In genomic region chr18:25136416-25137132, GRCh38 we compare ENCODE assay signal across 1 cellular context.
TF ChIP-seq lines count a peak whose summit lies in the region.

No MANE protein-coding gene starts in this region.

TF ChIP-seq in HepG2, 621 proteins besides CTCF, POLR2A, EP300 and RAD21:
- no peak for TF ChIP-seq STAT6 (CRISPR knock-in tag; IDR thresholded peaks at IDR 0.05; ENCODE audit: borderline replicate concordance)
- TF ChIP-seq CHD4 (IDR thresholded peaks at IDR 0.05; ENCODE audit: borderline replicate concordance, low read length), result no peak
- no peak for TF ChIP-seq UBTF (CRISPR knock-in tag; IDR thresholded peaks at IDR 0.05)
- TF ChIP-seq ZNF672 (CRISPR knock-in tag; IDR thresholded peaks at IDR 0.05), result no peak
- TF ChIP-seq SOX5 (CRISPR knock-in tag; IDR thresholded peaks at IDR 0.05; ENCODE audit: borderline replicate concordance), result no peak
- TF ChIP-seq ZNF552 (CRISPR knock-in tag; IDR thresholded peaks at IDR 0.05; ENCODE audit: borderline replicate concordance), result no peak
- no peak for TF ChIP-seq SRF (IDR thresholded peaks at IDR 0.05; ENCODE audit: low read depth, low read length)
- no peak for TF ChIP-seq PHF21A (CRISPR knock-in tag; IDR thresholded peaks at IDR 0.05)
- TF ChIP-seq ZNF280D (CRISPR knock-in tag; IDR thresholded peaks at IDR 0.05), result no peak
- no peak for TF ChIP-seq JARID2 (CRISPR knock-in tag; IDR thresholded peaks at IDR 0.05; ENCODE audit: insufficient replicate concordance)
- no peak for TF ChIP-seq ZBTB4 (CRISPR knock-in tag; IDR thresholded peaks at IDR 0.05; ENCODE audit: borderline replicate concordance)
- no peak for TF ChIP-seq JUNB (CRISPR knock-in tag; IDR thresholded peaks at IDR 0.05; ENCODE audit: borderline replicate concordance)
- no peak for TF ChIP-seq FOXK2 (IDR thresholded peaks at IDR 0.05)
- TF ChIP-seq ZNF512B (CRISPR knock-in tag; IDR thresholded peaks at IDR 0.05; ENCODE audit: borderline replicate concordance), result no peak
